9 cellular contexts compared by ENCODE assay signal in the genomic region with DNA sequence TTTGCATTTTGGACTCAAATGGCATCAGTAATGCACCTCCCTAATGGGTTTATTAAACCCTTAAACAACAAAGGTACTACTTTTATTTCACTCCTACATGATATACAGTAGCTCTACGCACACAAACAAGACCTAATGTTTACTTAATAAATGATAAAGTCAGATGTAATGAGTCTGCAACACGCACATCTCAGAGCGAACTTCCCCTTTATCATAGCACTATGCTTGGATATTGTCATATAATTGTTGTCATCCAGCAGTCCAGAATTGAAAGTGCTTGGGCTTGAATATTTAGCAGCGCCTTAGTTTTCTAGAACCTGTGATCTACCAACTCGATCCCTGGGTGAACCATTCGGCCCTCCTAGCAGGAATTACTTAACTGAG. TPM values are rescaled to one million over a fixed set of nuclear protein-coding genes. Genes with fewer than 3 reads are reported as not detected.
A peak's percentile ranks its signal among the peaks of the same experiment; 100 is the strongest.
DNase-seq lines count a peak whose midpoint lies in the region; ATAC-seq, FAIRE-seq and TF ChIP-seq lines count a peak whose summit lies in the region.
"Had no signal": no experiment of that assay in that cellular context is flagged by ENCODE, and none has a peak within 500 bp of the region (broad histone marks: within the 10 kb centered on the region; RNA-seq: fewer than 3 reads in every experiment).

No MANE protein-coding gene starts in this region.

- no peak for DNase-seq in activated naive CD4-positive, alpha-beta T cell treated with anti-CD3 and anti-CD28 coated beads for 36 hours
- no peak for DNase-seq in activated naive CD4-positive, alpha-beta T cell (lab: John Stamatoyannopoulos, UW)
- DNase-seq in Jurkat, Clone E6-1 (ENCODE audit: low read depth, low spot score), result no peak
- DNase-seq in activated naive CD8-positive, alpha-beta T cell treated with anti-CD3 and anti-CD28 coated beads, Interleukin-2, amount 10 ng/mL, durations not matched to agents 7 days and 5 days, result no peak
- DNase-seq in keratinocyte (ENCODE audit: low read depth, low spot score) (no peak), NCI-H1048 (lab: John Stamatoyannopoulos, UW) (no peak)
- DNase-seq in stimulated activated CD4-positive, alpha-beta T cell treated with anti-CD3 and anti-CD28 coated beads, Interleukin-4, amount 100 ng/mL, for 1 hour, result no peak

- intact Hi-C loops in activated naive CD4-positive, alpha-beta T cell treated with anti-CD3 and anti-CD28 coated beads for 36 hours (cut with micrococcal nuclease), result loop anchor here (1.0 to 5.0 kb wide), 13 partner anchors 53 to 1137 kb away; partner anchors contain the start of genes ATP12A, NUP58 and SPATA13

- H2AFZ ChIP-seq in keratinocyte (ENCODE audit: control insufficient read depth, low read length), result peak overlapping the region; percentile 11

- H3K9me3 Mint-ChIP-seq in activated naive CD4-positive, alpha-beta T cell treated with anti-CD3 and anti-CD28 coated beads for 36 hours, result no peaks in the 10 kb centered on the region
- no peaks in the 10 kb centered on the region for H3K9me3 Mint-ChIP-seq in activated naive CD8-positive, alpha-beta T cell treated with anti-CD3 and anti-CD28 coated beads, Interleukin-2, amount 10 ng/mL, durations not matched to agents 7 days and 5 days

- CTCF ChIA-PET in activated naive CD4-positive, alpha-beta T cell treated with anti-CD3 and anti-CD28 coated beads for 36 hours (lab: Charles Lee), result interaction anchor here (0.6 to 1.5 kb wide), 2 partner anchors 43 to 1123 kb away, joined by 3 to 4 read pairs; no protein-coding TSS in a partner anchor

- peak overlapping the region; percentile 96 for H3K27ac Mint-ChIP-seq in activated naive CD4-positive, alpha-beta T cell treated with anti-CD3 and anti-CD28 coated beads for 36 hours
- H3K27ac Mint-ChIP-seq in activated naive CD8-positive, alpha-beta T cell treated with anti-CD3 and anti-CD28 coated beads, Interleukin-2, amount 10 ng/mL, durations not matched to agents 7 days and 5 days, result peak overlapping the region; percentile 72

- no peaks in the 10 kb centered on the region for H4K20me1 ChIP-seq in keratinocyte (ENCODE audit: control insufficient read depth, extremely low read depth, insufficient read depth, low read length)

- TF ChIP-seq CTCF in keratinocyte (optimal IDR thresholded peaks at IDR 0.05 in 1 of 3, IDR thresholded peaks at IDR 0.05 in 1 of 3, conservative IDR thresholded peaks at IDR 0.05 in 1 of 3; ENCODE audit: extremely low read depth in 1 of 3, insufficient read depth in 2 of 3, low read length in 3 of 3), result no peak

- no peak for FAIRE-seq in keratinocyte (lab: Jason Lieb, UNC)
- FAIRE-seq: islet of Langerhans had no signal

- H3K9me3 ChIP-seq in keratinocyte (ENCODE audit: control insufficient read depth, low read depth, low read length), result no peaks in the 10 kb centered on the region

- peaks cover 29% of the 10 kb centered on the region for H3K4me1 Mint-ChIP-seq in activated naive CD4-positive, alpha-beta T cell treated with anti-CD3 and anti-CD28 coated beads for 36 hours (ENCODE audit: low read depth)
- H3K4me1 Mint-ChIP-seq in activated naive CD8-positive, alpha-beta T cell treated with anti-CD3 and anti-CD28 coated beads, Interleukin-2, amount 10 ng/mL, durations not matched to agents 7 days and 5 days, result peaks cover 27% of the 10 kb centered on the region

- H3K27ac ChIP-seq in keratinocyte (ENCODE audit: control insufficient read depth, insufficient read depth, low read length), result peak overlapping the region; percentile 93
- peak overlapping the region; percentile 11 for H3K27ac ChIP-seq in temporal lobe (ENCODE audit: low read depth, low read length)

- peak overlapping the region; percentile 90 for H3K4me3 ChIP-seq in Jurkat, Clone E6-1 (ENCODE audit: low read length)
- H3K4me3 ChIP-seq in keratinocyte (ENCODE audit: control insufficient read depth in 2 of 3, extremely low read depth in 1 of 3, insufficient read depth in 2 of 3, low read depth in 1 of 3, low read length in 3 of 3), result peak overlapping the region; percentile 68 to 83 (median 80)

- peak overlapping the region; percentile 92 for H3K9ac ChIP-seq in keratinocyte (ENCODE audit: control insufficient read depth, extremely low read depth, insufficient read depth, low read length)

- H3K4me1 ChIP-seq in keratinocyte (ENCODE audit: control insufficient read depth, extremely low read depth, insufficient read depth, low read length), result peaks cover 16% of the 10 kb centered on the region

- POLR2A ChIA-PET in activated naive CD8-positive, alpha-beta T cell treated with anti-CD3 and anti-CD28 coated beads, Interleukin-2, amount 10 ng/mL, durations not matched to agents 7 days and 5 days (lab: Charles Lee), result no interaction called here

- peaks cover 4% of the 10 kb centered on the region for H3K27me3 Mint-ChIP-seq in activated naive CD4-positive, alpha-beta T cell treated with anti-CD3 and anti-CD28 coated beads for 36 hours (ENCODE audit: low read depth)
- peaks cover 2% of the 10 kb centered on the region for H3K27me3 Mint-ChIP-seq in activated naive CD8-positive, alpha-beta T cell treated with anti-CD3 and anti-CD28 coated beads, Interleukin-2, amount 10 ng/mL, durations not matched to agents 7 days and 5 days

- no peaks in the 10 kb centered on the region for H3K27me3 ChIP-seq in keratinocyte (ENCODE audit: control insufficient read depth, extremely low read depth, insufficient read depth, low read length)

- H3K36me3 Mint-ChIP-seq in activated naive CD4-positive, alpha-beta T cell treated with anti-CD3 and anti-CD28 coated beads for 36 hours (ENCODE audit: low read depth), result no peaks in the 10 kb centered on the region
- peaks cover 12% of the 10 kb centered on the region for H3K36me3 Mint-ChIP-seq in activated naive CD8-positive, alpha-beta T cell treated with anti-CD3 and anti-CD28 coated beads, Interleukin-2, amount 10 ng/mL, durations not matched to agents 7 days and 5 days

- peak overlapping the region; percentile 87 for H3K4me3 Mint-ChIP-seq in activated naive CD4-positive, alpha-beta T cell treated with anti-CD3 and anti-CD28 coated beads for 36 hours
- H3K4me3 Mint-ChIP-seq in activated naive CD8-positive, alpha-beta T cell treated with anti-CD3 and anti-CD28 coated beads, Interleukin-2, amount 10 ng/mL, durations not matched to agents 7 days and 5 days, result peak overlapping the region; percentile 82

- peak overlapping the region; percentile 91 for H3K4me2 ChIP-seq in keratinocyte (ENCODE audit: control insufficient read depth, extremely low read depth, insufficient read depth, low read depth, low read length)

- ATAC-seq in activated naive CD8-positive, alpha-beta T cell treated with anti-CD3 and anti-CD28 coated beads, Interleukin-2, amount 10 ng/mL, durations not matched to agents 7 days and 5 days (ENCODE audit: low read depth), result peak; percentile 3

- H3K36me3 ChIP-seq in keratinocyte (ENCODE audit: control insufficient read depth in 2 of 2, extremely low read depth in 1 of 2, insufficient read depth in 2 of 2, low read length in 2 of 2), result peaks cover 0 to 2% of the 10 kb centered on the region in 2 experiments

- dilution Hi-C loops in keratinocyte (cut with MboI; ENCODE audit: extremely low pct_ligation_motif_present, low sequenced_read_pairs), result no loop called here

- H3K79me2 ChIP-seq in keratinocyte (ENCODE audit: control insufficient read depth, insufficient read depth, low read length), result peaks cover 42% of the 10 kb centered on the region

- no peaks in the 10 kb centered on the region for H3K9me1 ChIP-seq in keratinocyte (ENCODE audit: control insufficient read depth, extremely low read depth, insufficient read depth, low read length)

RNA-seq across cellular contexts. Expression of gene PARP4, which starts 0.8 kb away (rescaled TPM):
- 10 to 100 TPM; 10.1 to 10.9 TPM for total RNA-seq in activated naive CD4-positive, alpha-beta T cell treated with anti-CD3 and anti-CD28 coated beads for 36 hours
- 34.4 TPM for polyA plus RNA-seq in Jurkat, Clone E6-1 (2012; ENCODE audit: insufficient read depth, insufficient read length)
- 10 to 100 TPM; 66.3 to 69.4 TPM for total RNA-seq in activated naive CD8-positive, alpha-beta T cell treated with anti-CD3 and anti-CD28 coated beads, Interleukin-2, amount 10 ng/mL, durations not matched to agents 7 days and 5 days
- polyA plus RNA-seq in keratinocyte, result 28.3 to 58.4 TPM (median 44.0 TPM) in 3 replicates
- polyA plus RNA-seq in keratinocyte (2011; ENCODE audit: low read depth), result 8.2 TPM
- polyA plus RNA-seq in keratinocyte (2011; cell fraction: cytosol; rRNA removed), result 21.8 and 36.9 TPM in 2 replicates
- polyA plus RNA-seq in keratinocyte (2011; cell fraction: nucleus; rRNA removed), result 61.4 and 68.4 TPM in 2 replicates
- polyA plus RNA-seq in keratinocyte (2012; ENCODE audit: low replicate concordance), result 6.4 and 37.9 TPM in 2 replicates
- 27.4 to 76.3 TPM (median 54.7 TPM) in 3 replicates for polyA minus RNA-seq in keratinocyte
- 27.2 TPM for polyA minus RNA-seq in keratinocyte (2011; cell fraction: cytosol; rRNA and poly(A)+ RNA removed)
- 56.9 and 84.5 TPM in 2 replicates for polyA minus RNA-seq in keratinocyte (2011; cell fraction: nucleus; rRNA and poly(A)+ RNA removed)
- total RNA-seq in temporal lobe, result 7.6 TPM
